In genomic region chrX:12950851-12951589, GRCh38 we compare ENCODE assay signal across 8 cellular contexts. TPM values are rescaled to one million over a fixed set of nuclear protein-coding genes. Genes with fewer than 3 reads are reported as not detected.
DNase-seq lines count a peak whose midpoint lies in the region; ATAC-seq, FAIRE-seq and TF ChIP-seq lines count a peak whose summit lies in the region.

No MANE protein-coding gene starts in this region.

- no peak for TF ChIP-seq CTCF in breast epithelium (IDR thresholded peaks at IDR 0.05)
- TF ChIP-seq CTCF in lower lobe of right lung (IDR thresholded peaks at IDR 0.05) = peak; percentile 38
- TF ChIP-seq CTCF in tibial artery (IDR thresholded peaks at IDR 0.05) = no peak
- TF ChIP-seq CTCF in PC-9 (conservative IDR thresholded peaks at IDR 0.05) = no peak

- H3K27ac Mint-ChIP-seq in T-helper 1 cell treated with Interleukin-12 subunit alpha and Interleukin-12 subunit beta and Interleukin-4 antibody, amounts not matched to agents 30 μg/mL and 1 μg/mL, for 36 hours = peak overlapping the region; percentile 90

- H3K9me2 ChIP-seq in PC-9 (ENCODE audit: insufficient read depth) = no peaks in the 10 kb centered on the region

- H3K4me3 ChIP-seq in BLaER1 = peak overlapping the region; percentile 16; the same call in 1 of the 2 replicates
- no peak overlapping the region for H3K4me3 ChIP-seq in breast epithelium
- peak overlapping the region; percentile 23 for H3K4me3 ChIP-seq in lower lobe of right lung
- no peak overlapping the region for H3K4me3 ChIP-seq in tibial artery
- H3K4me3 ChIP-seq in PC-9 = no peak overlapping the region

- H3K9me3 Mint-ChIP-seq in T-helper 1 cell treated with Interleukin-12 subunit alpha and Interleukin-12 subunit beta and Interleukin-4 antibody, amounts not matched to agents 30 μg/mL and 1 μg/mL, for 36 hours = no peaks in the 10 kb centered on the region

- no peaks in the 10 kb centered on the region for H3K36me3 Mint-ChIP-seq in T-helper 1 cell treated with Interleukin-12 subunit alpha and Interleukin-12 subunit beta and Interleukin-4 antibody, amounts not matched to agents 30 μg/mL and 1 μg/mL, for 36 hours (ENCODE audit: low read depth)

- FAIRE-seq in GM19239 (lab: Jason Lieb, UNC) = peak; percentile 97

- ATAC-seq in HG03342 (IDR thresholded peaks at IDR 0.05; ENCODE audit: unreplicated experiment) (peak; percentile 41), lower lobe of right lung (peak; percentile 68 to 81)

- H3K4me2 ChIP-seq in BLaER1 (peak overlapping the region; percentile 79), PC-9 (no peak overlapping the region)

- peak overlapping the region; percentile 79 for H3K4me3 Mint-ChIP-seq in T-helper 1 cell treated with Interleukin-12 subunit alpha and Interleukin-12 subunit beta and Interleukin-4 antibody, amounts not matched to agents 30 μg/mL and 1 μg/mL, for 36 hours

- DNase-seq in GM19239 (ENCODE audit: insufficient read length, low spot score) (no peak), breast epithelium (ENCODE audit: low spot score in 2 of 2) (no peak), lower lobe of right lung (peak; percentile 54), tibial artery (no peak), PC-9 (no peak)

- no TSS peak for BruUV-seq in PC-9 (replicated peaks; lab: Mats Ljungman, UMichigan)

- peaks cover 76% of the 10 kb centered on the region for H3K4me1 Mint-ChIP-seq in T-helper 1 cell treated with Interleukin-12 subunit alpha and Interleukin-12 subunit beta and Interleukin-4 antibody, amounts not matched to agents 30 μg/mL and 1 μg/mL, for 36 hours (ENCODE audit: low read depth)

- H3K36me3 ChIP-seq in BLaER1 (no peaks in the 10 kb centered on the region), breast epithelium (no peaks in the 10 kb centered on the region), lower lobe of right lung (no peaks in the 10 kb centered on the region), tibial artery (no peaks in the 10 kb centered on the region), PC-9 (ENCODE audit: low read depth) (no peaks in the 10 kb centered on the region)

- POLR2A ChIA-PET in PC-9 (lab: Charles Lee; ENCODE audit: unreplicated experiment) = interaction anchor here (0.6 kb wide), 1 partner anchor 27 kb away, joined by 7 read pairs; no protein-coding TSS in a partner anchor

- H3K27ac ChIP-seq in BLaER1 = peak overlapping the region; percentile 71
- peak overlapping the region; percentile 68 to 73 for H3K27ac ChIP-seq in breast epithelium
- H3K27ac ChIP-seq in lower lobe of right lung = peak overlapping the region; percentile 80
- peak overlapping the region; percentile 68 for H3K27ac ChIP-seq in tibial artery
- no peak overlapping the region for H3K27ac ChIP-seq in PC-9

- peaks cover 91% of the 10 kb centered on the region for H3K4me1 ChIP-seq in BLaER1
- no peaks in the 10 kb centered on the region for H3K4me1 ChIP-seq in breast epithelium
- H3K4me1 ChIP-seq in lower lobe of right lung = peaks cover 33% of the 10 kb centered on the region
- H3K4me1 ChIP-seq in tibial artery = peaks cover 0 to 15% (median 0%) of the 10 kb centered on the region in 4 donors
- peaks cover 42% of the 10 kb centered on the region for H3K4me1 ChIP-seq in PC-9 (replicated peaks; ENCODE audit: insufficient read depth)

- CTCF ChIA-PET in PC-9 (lab: Charles Lee) = no interaction called here

- intact Hi-C loops in breast epithelium (cut with DNase I; ENCODE audit: low total_unique reads) = no loop called here
- intact Hi-C loops in lower lobe of right lung (cut with DNase I) = no loop called here
- intact Hi-C loops in tibial artery (cut with DNase I; ENCODE audit: low total_unique reads) = no loop called here
- intact Hi-C loops in PC-9 (cut with micrococcal nuclease; ENCODE audit: unreplicated experiment) = no loop called here

- H3K27me3 Mint-ChIP-seq in T-helper 1 cell treated with Interleukin-12 subunit alpha and Interleukin-12 subunit beta and Interleukin-4 antibody, amounts not matched to agents 30 μg/mL and 1 μg/mL, for 36 hours (ENCODE audit: low read depth) = no peaks in the 10 kb centered on the region

- peak overlapping the region; percentile 52 for H3K9ac ChIP-seq in BLaER1

- 0 out of 2 replicates have a peak, but pooled peaks cover 7% of the 10 kb centered on the region for H3K79me2 ChIP-seq in PC-9 (ENCODE audit: low read depth)

- H4K20me1 ChIP-seq in BLaER1 (peaks cover 29% of the 10 kb centered on the region), PC-9 (ENCODE audit: insufficient read depth) (no peaks in the 10 kb centered on the region)

- H3K27me3 ChIP-seq in BLaER1 (0 out of 2 replicates have a peak, but pooled peaks cover 3% of the 10 kb centered on the region), breast epithelium (peaks cover 0 to 23% of the 10 kb centered on the region in 2 donors), lower lobe of right lung (ENCODE audit: low read depth) (no peaks in the 10 kb centered on the region), tibial artery (no peaks in the 10 kb centered on the region), PC-9 (ENCODE audit: insufficient read depth, low read depth) (no peaks in the 10 kb centered on the region)

- TF ChIP-seq POLR2A in breast epithelium (IDR thresholded peaks at IDR 0.05) = no peak

- H3K9me3 ChIP-seq in BLaER1 (no peaks in the 10 kb centered on the region), breast epithelium (no peaks in the 10 kb centered on the region), lower lobe of right lung (no peaks in the 10 kb centered on the region), tibial artery (no peaks in the 10 kb centered on the region), PC-9 (ENCODE audit: insufficient read depth, low read depth) (no peaks in the 10 kb centered on the region)

- H3F3A ChIP-seq in PC-9 (ENCODE audit: insufficient read depth, low read depth) = peaks cover 20% of the 10 kb centered on the region

- H2AFZ ChIP-seq in PC-9 = no peak overlapping the region

RNA-seq across cellular contexts. Expression of gene TMSB4X, which starts 23.9 kb away (rescaled TPM):
- total RNA-seq in breast epithelium (1,000 to 10,000 TPM; 1,496 to 5,389 (median 3,453) TPM), lower lobe of right lung (4,922 TPM), PC-9 (2021) (2,589 and 3,588 TPM in 2 replicates)

RNA-seq across cellular contexts. Expression of gene TLR8, which starts 44.6 kb away (rescaled TPM):
- total RNA-seq in breast epithelium = 1 to 10 TPM in 2 of 3 donors, under 1 TPM in 1; 0.66 to 6.6 (median 1.0) TPM
- 35.4 TPM for total RNA-seq in lower lobe of right lung
- not detected in 2 replicates for total RNA-seq in PC-9 (2021)

Comparison
In these comparisons a context has a peak if more than half of its experiments do, and no peak if none do; other contexts are left out.
1. H3K4me3 ChIP-seq: peak in BLaER1 (single experiment) and lower lobe of right lung (single experiment); none in breast epithelium (0 of 3), tibial artery (0 of 2) and PC-9 (single experiment).